ENCODE assay signal across 1 cellular context in genomic region chr3:50276762-50277101, GRCh38.
TF ChIP-seq lines count a peak whose summit lies in the region.

No MANE protein-coding gene starts in this region.

TF ChIP-seq in H1, 55 proteins besides CTCF, POLR2A, EP300 and RAD21:
- TF ChIP-seq JUND (IDR thresholded peaks at IDR 0.05; ENCODE audit: low read length) (no peak), FOSL1 (IDR thresholded peaks at IDR 0.05; ENCODE audit: insufficient read depth, low read depth, low read length) (no peak), MAFK (IDR thresholded peaks at IDR 0.05; ENCODE audit: low read depth, low read length) (no peak), RBBP5 (IDR thresholded peaks at IDR 0.05; ENCODE audit: borderline replicate concordance, low read depth, low read length) (no peak), POU5F1 (IDR thresholded peaks at IDR 0.05; ENCODE audit: low read depth, low read length) (no peak), EGR1 (IDR thresholded peaks at IDR 0.05; ENCODE audit: borderline replicate concordance, low read depth, low read length) (no peak), TBP (IDR thresholded peaks at IDR 0.05; ENCODE audit: low read depth, low read length) (no peak), RFX5 (IDR thresholded peaks at IDR 0.05; ENCODE audit: borderline replicate concordance, low read depth, low read length) (no peak)
